9 cellular contexts compared by ENCODE assay signal in the genomic region with DNA sequence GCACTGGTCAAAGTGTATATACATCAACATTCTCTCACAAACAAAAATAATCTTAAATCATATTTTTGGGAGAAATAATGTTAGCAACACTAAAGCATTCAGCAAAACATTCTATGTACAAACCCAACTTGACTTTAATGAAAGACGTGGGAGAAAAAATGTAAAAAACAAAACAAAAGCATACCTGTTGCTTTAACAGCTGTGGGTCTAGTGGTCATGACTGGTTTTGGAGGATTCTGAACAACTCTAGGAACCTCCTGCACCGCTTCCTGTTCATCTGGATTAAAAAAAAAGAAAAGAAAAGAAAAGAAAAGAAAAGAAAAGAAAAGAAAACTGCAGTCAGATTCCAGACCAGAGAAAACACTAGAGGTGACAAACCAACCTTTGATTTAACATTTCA. TPM values are rescaled to one million over a fixed set of nuclear protein-coding genes. Genes with fewer than 3 reads are reported as not detected.
DNase-seq lines count a peak whose midpoint lies in the region; ATAC-seq and TF ChIP-seq lines count a peak whose summit lies in the region.
"Had no signal": no experiment of that assay in that cellular context is flagged by ENCODE, and none has a peak within 500 bp of the region (broad histone marks: within the 10 kb centered on the region; RNA-seq: fewer than 3 reads in every experiment).

No MANE protein-coding gene starts in this region.

- H3K27me3 Mint-ChIP-seq in activated naive CD8-positive, alpha-beta T cell = no peaks in the 10 kb centered on the region
- peaks cover 0 to 17% (median 6%) of the 10 kb centered on the region in 3 donors for H3K27me3 Mint-ChIP-seq in immature natural killer cell (ENCODE audit: low read depth in 3 of 3)

- BruUV-seq in A673 (replicated peaks; lab: Mats Ljungman, UMichigan) (TSS peak; percentile 42), HCT116 (replicated peaks; lab: Mats Ljungman, UMichigan) (TSS peak; percentile 48)

- TF ChIP-seq CTCF in A673 (conservative IDR thresholded peaks at IDR 0.05; ENCODE audit: low read depth, low read length) = no peak
- TF ChIP-seq CTCF in HCT116 (IDR thresholded peaks at IDR 0.05 in 2 of 3, conservative IDR thresholded peaks at IDR 0.05 in 1 of 3; ENCODE audit: borderline replicate concordance in 1 of 3, insufficient read depth in 1 of 3, low read depth in 2 of 3, low read length in 2 of 3) = no peak
- no peak for TF ChIP-seq CTCF in body of pancreas (IDR thresholded peaks at IDR 0.05)

- H3K36me3 ChIP-seq in A673 (ENCODE audit: insufficient read depth, low read length, poor library complexity, severe bottlenecking) (peaks cover 52% of the 10 kb centered on the region), HCT116 (ENCODE audit: control insufficient read depth in 1 of 2, insufficient read depth in 2 of 2, low read length in 2 of 2) (peaks cover 28 to 33% of the 10 kb centered on the region in 2 experiments), body of pancreas (replicated peaks in 1 of 2; ENCODE audit: insufficient read depth in 1 of 2, low read depth in 2 of 2) (peaks cover 0 to 13% of the 10 kb centered on the region in 2 donors)

- H3K4me1 ChIP-seq in A673 (ENCODE audit: insufficient read depth, low read length, poor library complexity, severe bottlenecking) (peaks cover 21% of the 10 kb centered on the region), HCT116 (ENCODE audit: control insufficient read depth in 1 of 2, insufficient read depth in 2 of 2, low read length in 2 of 2) (peaks cover 10 to 20% of the 10 kb centered on the region in 2 experiments), body of pancreas (peaks cover 20% of the 10 kb centered on the region)

- TF ChIP-seq RAD21 in HCT116 (IDR thresholded peaks at IDR 0.05; ENCODE audit: low read depth) = no peak

- DNase-seq in A673 (ENCODE audit: low spot score) (no peak), HCT116 (ENCODE audit: low read depth, low spot score) (no peak), immature natural killer cell (no peak), SW480 (ENCODE audit: low spot score) (no peak), NCI-H1105 (lab: John Stamatoyannopoulos, UW) (no peak), body of pancreas (no peak)
- DNase-seq: DMS 273 treated with DMSO at 0.1 percent for 48 hours had no signal

- H3K27me3 ChIP-seq in A673 (replicated peaks; ENCODE audit: insufficient read depth, low read depth, low read length, poor library complexity) (no peaks in the 10 kb centered on the region), HCT116 (ENCODE audit: insufficient read depth, low read length) (no peaks in the 10 kb centered on the region), body of pancreas (no peaks in the 10 kb centered on the region)

- H4K20me1 ChIP-seq in HCT116 (ENCODE audit: insufficient read depth) = no peaks in the 10 kb centered on the region

- peak overlapping the region; percentile 95 for H3K4me3 Mint-ChIP-seq in activated naive CD8-positive, alpha-beta T cell
- peak overlapping the region; percentile 87 to 95 (median 94) for H3K4me3 Mint-ChIP-seq in immature natural killer cell

- H3K36me3 Mint-ChIP-seq in activated naive CD8-positive, alpha-beta T cell = peaks cover 6% of the 10 kb centered on the region
- peaks cover under 1 to 13% (median 6%) of the 10 kb centered on the region in 3 donors for H3K36me3 Mint-ChIP-seq in immature natural killer cell

- H3K4me1 Mint-ChIP-seq in activated naive CD8-positive, alpha-beta T cell (ENCODE audit: low read depth) = peaks cover 23% of the 10 kb centered on the region
- peaks cover 31 to 41% of the 10 kb centered on the region in 2 donors for H3K4me1 Mint-ChIP-seq in immature natural killer cell

- H2AFZ ChIP-seq in HCT116 (ENCODE audit: low read depth, low read length, poor library complexity, severe bottlenecking) = no peak overlapping the region

- H3K4me3 ChIP-seq in A673 (ENCODE audit: low read depth, low read length, poor library complexity, severe bottlenecking) = peak overlapping the region; percentile 60
- peak overlapping the region; percentile 66 to 94; a peak in 3 of 4 replicates for H3K4me3 ChIP-seq in HCT116 (replicated peaks in 1 of 2; ENCODE audit: low read depth in 1 of 2, low read length in 2 of 2)
- H3K4me3 ChIP-seq in body of pancreas = no peak overlapping the region

- no peaks in the 10 kb centered on the region for H3K9me2 ChIP-seq in HCT116 (ENCODE audit: insufficient read depth)

- H3K9me3 ChIP-seq in A673 (ENCODE audit: low read depth, low read length, poor library complexity, severe bottlenecking) (no peaks in the 10 kb centered on the region), HCT116 (ENCODE audit: control insufficient read depth in 1 of 2, insufficient read depth in 1 of 2, low read depth in 1 of 2, low read length in 2 of 2) (no peaks in the 10 kb centered on the region), body of pancreas (no peaks in the 10 kb centered on the region)

- TF ChIP-seq POLR2A in HCT116 (IDR thresholded peaks at IDR 0.05; ENCODE audit: borderline replicate concordance, extremely low read depth, insufficient read depth, insufficient read length) = no peak
- TF ChIP-seq POLR2A in body of pancreas (IDR thresholded peaks at IDR 0.05) = no peak

- H3K9me3 Mint-ChIP-seq in activated naive CD8-positive, alpha-beta T cell (ENCODE audit: low read depth) = no peaks in the 10 kb centered on the region
- H3K9me3 Mint-ChIP-seq in immature natural killer cell = no peaks in the 10 kb centered on the region

- H3K4me2 ChIP-seq in HCT116 (ENCODE audit: low read length) = peak overlapping the region; percentile 64

- H3K79me2 ChIP-seq in HCT116 (ENCODE audit: insufficient read depth, low read length) = peaks cover 70% of the 10 kb centered on the region

- ATAC-seq in HCT116 (no peak), GM19351 (IDR thresholded peaks at IDR 0.05; ENCODE audit: unreplicated experiment) (no peak), body of pancreas (no peak)

- RAD21 ChIA-PET in HCT116 (lab: Charles Lee; ENCODE audit: low non-redundant PET in 1 of 2, low total read pairs in 2 of 2, uncharacterized antibody in 2 of 2, unreplicated experiment in 2 of 2) = no interaction called here

- CTCF ChIA-PET in A673 (lab: Charles Lee) (no interaction called here), HCT116 (lab: Charles Lee) (no interaction called here)

- peak overlapping the region; percentile 98 for H3K27ac Mint-ChIP-seq in activated naive CD8-positive, alpha-beta T cell
- H3K27ac Mint-ChIP-seq in immature natural killer cell = peak overlapping the region; percentile 89 to 100 (median 99)

- intact Hi-C loops in A673 (cut with micrococcal nuclease; ENCODE audit: unreplicated experiment) = no loop called here
- intact Hi-C loops in HCT116 (cut with micrococcal nuclease) = loop anchor here (5.0 kb wide), 2 partner anchors 123 to 213 kb away; a partner anchor contains a TSS
- intact Hi-C loops in body of pancreas (cut with DNase I) = no loop called here

- peak overlapping the region; percentile 2 for H3K27ac ChIP-seq in A673 (ENCODE audit: low read depth, low read length, poor library complexity, severe bottlenecking)
- H3K27ac ChIP-seq in HCT116 (ENCODE audit: low read depth, low read length) = no peak overlapping the region
- no peak overlapping the region for H3K27ac ChIP-seq in body of pancreas

- H3K9ac ChIP-seq in HCT116 (ENCODE audit: low read length) = no peak overlapping the region

- 50 to 56% methylated on average over 2 of the region's 2 CpGs for WGBS in body of pancreas, 2 donors

- POLR2A ChIA-PET in A673 (lab: Charles Lee; ENCODE audit: low non-redundant PET) (no interaction called here), HCT116 (lab: Charles Lee) (no interaction called here)

TF ChIP-seq in HCT116, 20 proteins besides CTCF, POLR2A, EP300 and RAD21:
- no peak for TF ChIP-seq SRF (IDR thresholded peaks at IDR 0.05; ENCODE audit: low read depth)
- TF ChIP-seq ELF1 (IDR thresholded peaks at IDR 0.05; ENCODE audit: borderline replicate concordance, low read depth) = no peak
- TF ChIP-seq, protein P1, sequence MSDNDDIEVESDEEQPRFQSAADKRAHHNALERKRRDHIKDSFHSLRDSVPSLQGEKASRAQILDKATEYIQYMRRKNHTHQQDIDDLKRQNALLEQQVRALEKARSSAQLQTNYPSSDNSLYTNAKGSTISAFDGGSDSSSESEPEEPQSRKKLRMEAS (IDR thresholded peaks at IDR 0.05) = no peak
- TF ChIP-seq ZNF274 (IDR thresholded peaks at IDR 0.05; ENCODE audit: low read depth, low read length) = no peak
- TF ChIP-seq ZFX (IDR thresholded peaks at IDR 0.05) = no peak
- TF ChIP-seq EZH2phosphoT487 (IDR thresholded peaks at IDR 0.05; ENCODE audit: borderline replicate concordance) = no peak
- TF ChIP-seq, protein P2, sequence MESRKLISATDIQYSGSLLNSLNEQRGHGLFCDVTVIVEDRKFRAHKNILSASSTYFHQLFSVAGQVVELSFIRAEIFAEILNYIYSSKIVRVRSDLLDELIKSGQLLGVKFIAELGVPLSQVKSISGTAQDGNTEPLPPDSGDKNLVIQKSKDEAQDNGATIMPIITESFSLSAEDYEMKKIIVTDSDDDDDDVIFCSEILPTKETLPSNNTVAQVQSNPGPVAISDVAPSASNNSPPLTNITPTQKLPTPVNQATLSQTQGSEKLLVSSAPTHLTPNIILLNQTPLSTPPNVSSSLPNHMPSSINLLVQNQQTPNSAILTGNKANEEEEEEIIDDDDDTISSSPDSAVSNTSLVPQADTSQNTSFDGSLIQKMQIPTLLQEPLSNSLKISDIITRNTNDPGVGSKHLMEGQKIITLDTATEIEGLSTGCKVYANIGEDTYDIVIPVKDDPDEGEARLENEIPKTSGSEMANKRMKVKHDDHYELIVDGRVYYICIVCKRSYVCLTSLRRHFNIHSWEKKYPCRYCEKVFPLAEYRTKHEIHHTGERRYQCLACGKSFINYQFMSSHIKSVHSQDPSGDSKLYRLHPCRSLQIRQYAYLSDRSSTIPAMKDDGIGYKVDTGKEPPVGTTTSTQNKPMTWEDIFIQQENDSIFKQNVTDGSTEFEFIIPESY (IDR thresholded peaks at IDR 0.05; ENCODE audit: extremely low read depth, insufficient replicate concordance, low read length) = no peak
- no peak for TF ChIP-seq FOSL1 (IDR thresholded peaks at IDR 0.05; ENCODE audit: low read depth)
TF ChIP-seq in HCT116: peak in this region for 0.

RNA-seq across cellular contexts. Expression of a gene that starts 2.1 kb away (rescaled TPM):
- total RNA-seq in A673 (2021) = 297 and 309 TPM in 2 replicates
- total RNA-seq in HCT116 (2021; ENCODE audit: unreplicated experiment) = 88.2 TPM
- polyA plus RNA-seq in HCT116 (2012) = 41.3 and 43.3 TPM in 2 replicates
- polyA plus RNA-seq in immature natural killer cell = 10 to 100 TPM; 12.6 to 35.9 (median 23.6) TPM
- total RNA-seq in body of pancreas = 100 to 1,000 TPM in 1 of 2 donors, 10 to 100 TPM in 1; 87.9 to 129 TPM

RNA-seq across cellular contexts. Expression of a gene that starts 49.9 kb away (rescaled TPM):
- total RNA-seq in A673 (2021) = 6.5 and 8.2 TPM in 2 replicates
- not detected for total RNA-seq in HCT116 (2021; ENCODE audit: unreplicated experiment)
- not detected in 2 replicates for polyA plus RNA-seq in HCT116 (2012)
- polyA plus RNA-seq in immature natural killer cell = 1 to 10 TPM; 1.1 to 4.3 (median 1.9) TPM
- total RNA-seq in body of pancreas = 1 to 10 TPM; 2.9 to 5.3 TPM

Comparison
In these comparisons a context has a peak if more than half of its experiments do, and no peak if none do; other contexts are left out.
1. H3K4me3 ChIP-seq: peak in A673 (single experiment) and HCT116 (2 of 2); none in body of pancreas (0 of 2).